Comparison of ENCODE assay signal across 6 cellular contexts in the genomic region with DNA sequence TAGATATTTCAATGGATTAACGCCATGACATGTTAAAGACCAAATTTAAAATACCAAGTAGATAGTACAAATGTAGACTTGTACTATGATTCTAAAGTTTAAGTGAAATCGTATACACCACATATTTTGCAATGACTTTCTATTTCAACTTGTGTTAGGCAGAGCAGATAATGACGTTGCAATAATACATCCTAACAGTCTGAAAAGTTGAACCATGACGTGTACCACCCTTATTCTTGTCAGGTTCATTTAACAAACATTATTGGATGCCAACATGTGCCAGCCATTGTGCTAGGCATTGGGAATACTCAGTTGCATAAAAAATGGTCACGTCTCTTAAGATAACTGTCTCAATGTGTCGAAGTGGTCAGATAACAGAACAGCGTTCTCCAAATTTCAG. TPM values are rescaled to one million over a fixed set of nuclear protein-coding genes. Genes with fewer than 3 reads are reported as not detected.
"Had no signal": no experiment of that assay in that cellular context is flagged by ENCODE, and none has a peak within 500 bp of the region (broad histone marks: within the 10 kb centered on the region; RNA-seq: fewer than 3 reads in every experiment).

No MANE protein-coding gene starts in this region.

- H3K27ac ChIP-seq: HL-60, KMS-11 had no signal

- H3K9ac ChIP-seq: KMS-11 had no signal

- H3K4me2 ChIP-seq: KMS-11 had no signal

- DNase-seq: IMR-90, Karpas-422, KBM-7, KG1 had no signal

RNA-seq across cellular contexts. Expression of a gene that starts 50.0 kb away (rescaled TPM):
- polyA plus RNA-seq: IMR-90 had no signal
